In the genomic region with DNA sequence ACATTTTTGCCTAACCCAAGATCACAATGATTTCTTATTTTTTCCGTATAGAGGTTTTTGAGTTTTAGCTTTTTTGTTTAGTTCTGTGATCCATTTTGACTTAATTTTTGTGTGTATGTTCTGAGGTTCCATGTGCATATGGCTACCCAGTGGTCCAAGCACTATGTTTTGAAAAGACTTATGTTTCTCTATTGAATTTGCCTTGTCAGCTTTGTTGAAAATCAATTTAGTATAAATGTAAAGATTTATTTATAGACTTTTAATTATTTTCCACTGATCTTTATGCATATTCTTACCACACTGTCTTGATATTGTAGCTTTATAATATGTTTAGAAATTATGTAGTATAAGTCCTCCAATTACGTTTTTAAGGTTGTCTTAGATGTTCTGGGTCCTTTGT, we compare ENCODE assay signal across 19 cellular contexts.
"Had no signal": no experiment of that assay in that cellular context is flagged by ENCODE, and none has a peak within 500 bp of the region (broad histone marks: within the 10 kb centered on the region; RNA-seq: fewer than 3 reads in every experiment).

No MANE protein-coding gene starts in this region.

- ATAC-seq: foreskin keratinocyte, gastroesophageal sphincter, heart right ventricle, left cardiac atrium, left lung, left ventricle myocardium superior, lower lobe of right lung, mucosa of descending colon had no signal

- H3K4me3 Mint-ChIP-seq: mesothelial cell of epicardium, naive B cell had no signal

- H3K4me3 ChIP-seq: coronary artery, dorsolateral prefrontal cortex, esophagus muscularis mucosa, gastroesophageal sphincter, heart right ventricle, left lung, lower lobe of right lung, mucosa of descending colon had no signal

- H3K27ac Mint-ChIP-seq: mesothelial cell of epicardium, naive B cell had no signal

- H3K27me3 Mint-ChIP-seq: naive B cell had no signal

- H3K4me1 ChIP-seq: foreskin keratinocyte had no signal

- H3K27me3 ChIP-seq: dorsolateral prefrontal cortex, esophagus muscularis mucosa, foreskin keratinocyte, gastroesophageal sphincter, heart right ventricle, left lung had no signal

- H3K9me3 Mint-ChIP-seq: naive B cell had no signal

- H3K27ac ChIP-seq: coronary artery, dorsolateral prefrontal cortex, esophagus muscularis mucosa, foreskin keratinocyte, gastroesophageal sphincter, heart right ventricle, left lung, lower lobe of right lung had no signal

- DNase-seq: dermis blood vessel endothelial cell; dorsolateral prefrontal cortex; effector CD4-positive, alpha-beta T cell; effector memory CD4-positive, alpha-beta T cell; foreskin keratinocyte; heart right ventricle; hippocampal formation; left cardiac atrium; left lung; left ventricle myocardium superior; lower lobe of right lung; mesenchymal stem cell; mucosa of descending colon; naive B cell had no signal

- H3K9me3 ChIP-seq: esophagus muscularis mucosa, gastroesophageal sphincter, heart right ventricle, left lung, lower lobe of right lung had no signal

- FAIRE-seq: keratinocyte had no signal
